In genomic region chr10:74585231-74586087, GRCh38 we compare ENCODE assay signal across 8 cellular contexts.
DNase-seq lines count a peak whose midpoint lies in the region; ATAC-seq lines count a peak whose summit lies in the region.

No MANE protein-coding gene starts in this region.

- H3K36me3 Mint-ChIP-seq in activated naive CD4-positive, alpha-beta T cell treated with anti-CD3 and anti-CD28 coated beads, Interleukin-2, amount 10 ng/mL, durations not matched to agents 7 days and 5 days = peaks cover 29% of the 10 kb centered on the region

- peak; percentile 73 for DNase-seq in activated CD8-positive, alpha-beta memory T cell treated with anti-CD3 and anti-CD28 coated beads for 24 hours
- DNase-seq in activated CD8-positive, alpha-beta memory T cell treated with anti-CD3 and anti-CD28 coated beads, Interleukin-2, amount 50 U/mL, for 4 hours = no peak
- DNase-seq in NCI-H526 (lab: John Stamatoyannopoulos, UW) (peak; percentile 16 to 50), islet precursor cell (peak; percentile 55), HuH-7.5 (ENCODE audit: low spot score) (no peak)
- peak; percentile 70 for DNase-seq in activated naive CD4-positive, alpha-beta T cell treated with anti-CD3 and anti-CD28 coated beads, Interleukin-2, amount 10 ng/mL, durations not matched to agents 7 days and 5 days
- peak; percentile 15 to 46 for DNase-seq in stimulated activated CD4-positive, alpha-beta T cell treated with anti-CD3 and anti-CD28 coated beads, Interleukin-4, amount 100 ng/mL, for 48 hours (ENCODE audit: low read depth in 2 of 2)

- peaks cover 10% of the 10 kb centered on the region for H3K9me3 Mint-ChIP-seq in activated naive CD4-positive, alpha-beta T cell treated with anti-CD3 and anti-CD28 coated beads, Interleukin-2, amount 10 ng/mL, durations not matched to agents 7 days and 5 days

- peak; percentile 52 for ATAC-seq in HG02973 (IDR thresholded peaks at IDR 0.05; ENCODE audit: unreplicated experiment)

- peak overlapping the region; percentile 73 for H3K4me3 Mint-ChIP-seq in activated naive CD4-positive, alpha-beta T cell treated with anti-CD3 and anti-CD28 coated beads, Interleukin-2, amount 10 ng/mL, durations not matched to agents 7 days and 5 days

- peaks cover 70% of the 10 kb centered on the region for H3K4me1 Mint-ChIP-seq in activated naive CD4-positive, alpha-beta T cell treated with anti-CD3 and anti-CD28 coated beads, Interleukin-2, amount 10 ng/mL, durations not matched to agents 7 days and 5 days

- peak overlapping the region; percentile 96 for H3K27ac Mint-ChIP-seq in activated naive CD4-positive, alpha-beta T cell treated with anti-CD3 and anti-CD28 coated beads, Interleukin-2, amount 10 ng/mL, durations not matched to agents 7 days and 5 days

- H3K27me3 Mint-ChIP-seq in activated naive CD4-positive, alpha-beta T cell treated with anti-CD3 and anti-CD28 coated beads, Interleukin-2, amount 10 ng/mL, durations not matched to agents 7 days and 5 days = no peaks in the 10 kb centered on the region

- CTCF ChIA-PET in activated naive CD4-positive, alpha-beta T cell treated with anti-CD3 and anti-CD28 coated beads, Interleukin-2, amount 10 ng/mL, durations not matched to agents 7 days and 5 days (lab: Charles Lee) = interaction anchor here (1.2 kb wide), 1 partner anchor 436 kb away, joined by 5 read pairs; no protein-coding TSS in a partner anchor

Comparison
In these comparisons a context has a peak if more than half of its experiments do, and no peak if none do; other contexts are left out.
1. DNase-seq: peak in activated CD8-positive, alpha-beta memory T cell treated with anti-CD3 and anti-CD28 coated beads for 24 hours (single experiment), NCI-H526 (2 of 2), activated naive CD4-positive, alpha-beta T cell treated with anti-CD3 and anti-CD28 coated beads, Interleukin-2, amount 10 ng/mL, durations not matched to agents 7 days and 5 days (single experiment), islet precursor cell (single experiment) and stimulated activated CD4-positive, alpha-beta T cell treated with anti-CD3 and anti-CD28 coated beads, Interleukin-4, amount 100 ng/mL, for 48 hours (2 of 2); none in activated CD8-positive, alpha-beta memory T cell treated with anti-CD3 and anti-CD28 coated beads, Interleukin-2, amount 50 U/mL, for 4 hours (single experiment) and HuH-7.5 (single experiment).